1 cellular context compared by ENCODE assay signal in the genomic region with DNA sequence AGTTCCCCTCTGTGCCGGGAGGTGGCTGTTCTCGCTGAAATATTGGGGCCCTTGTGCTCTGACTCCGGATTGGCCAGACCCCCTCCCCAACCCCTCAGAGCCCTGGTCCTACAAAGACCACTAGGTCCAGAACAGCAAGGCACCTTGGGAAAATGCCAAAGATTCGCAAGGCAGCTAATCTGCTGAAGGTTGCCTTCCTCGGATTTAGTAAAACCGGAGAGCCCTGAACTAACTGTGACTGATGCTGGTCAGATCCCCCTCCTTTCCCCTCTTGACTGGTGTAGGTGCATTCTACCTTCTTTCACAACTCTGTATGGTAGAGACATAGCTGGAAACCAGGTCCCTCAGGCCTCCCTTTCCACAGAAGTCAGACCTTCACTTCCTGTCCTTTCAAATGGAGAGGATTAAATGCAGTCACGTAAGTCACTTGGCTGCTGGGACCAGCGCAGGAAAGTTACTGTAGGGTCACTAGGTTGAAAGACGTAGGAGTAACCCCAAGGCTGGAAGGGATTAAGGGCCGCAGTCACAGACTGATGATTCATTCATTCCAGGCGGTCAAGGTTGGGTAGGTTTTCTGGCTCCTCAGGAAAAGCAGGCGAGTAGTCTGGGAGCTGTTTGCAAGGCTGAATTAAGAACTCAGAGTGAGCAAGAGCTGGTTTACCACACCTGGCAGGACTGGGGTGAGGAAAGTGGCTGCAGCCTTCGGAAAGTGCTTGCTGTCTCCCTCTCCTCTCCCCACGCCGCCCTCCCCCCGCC.
A peak's percentile ranks its signal among the peaks of the same experiment; 100 is the strongest.
TF ChIP-seq lines count a peak whose summit lies in the region.

No MANE protein-coding gene starts in this region.

TF ChIP-seq in HepG2, 621 proteins besides CTCF, POLR2A, EP300 and RAD21:
- TF ChIP-seq ZNF296 (CRISPR knock-in tag; conservative IDR thresholded peaks at IDR 0.05) (no peak), RFXAP (CRISPR knock-in tag; IDR thresholded peaks at IDR 0.05; ENCODE audit: borderline replicate concordance) (no peak), FOSL2 (CRISPR knock-in tag; IDR thresholded peaks at IDR 0.05) (0 out of 2 replicates have a peak, but pooled peaks have one; percentile 19), MATR3 (CRISPR knock-in tag; IDR thresholded peaks at IDR 0.05) (no peak), ZNF256 (CRISPR knock-in tag; conservative IDR thresholded peaks at IDR 0.05) (no peak), IRF2 (CRISPR knock-in tag; IDR thresholded peaks at IDR 0.05) (no peak)
- TF ChIP-seq, protein P1, sequence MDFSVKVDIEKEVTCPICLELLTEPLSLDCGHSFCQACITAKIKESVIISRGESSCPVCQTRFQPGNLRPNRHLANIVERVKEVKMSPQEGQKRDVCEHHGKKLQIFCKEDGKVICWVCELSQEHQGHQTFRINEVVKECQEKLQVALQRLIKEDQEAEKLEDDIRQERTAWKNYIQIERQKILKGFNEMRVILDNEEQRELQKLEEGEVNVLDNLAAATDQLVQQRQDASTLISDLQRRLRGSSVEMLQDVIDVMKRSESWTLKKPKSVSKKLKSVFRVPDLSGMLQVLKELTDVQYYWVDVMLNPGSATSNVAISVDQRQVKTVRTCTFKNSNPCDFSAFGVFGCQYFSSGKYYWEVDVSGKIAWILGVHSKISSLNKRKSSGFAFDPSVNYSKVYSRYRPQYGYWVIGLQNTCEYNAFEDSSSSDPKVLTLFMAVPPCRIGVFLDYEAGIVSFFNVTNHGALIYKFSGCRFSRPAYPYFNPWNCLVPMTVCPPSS (IDR thresholded peaks at IDR 0.05) = no peak
